8 cellular contexts compared by ENCODE assay signal in the genomic region with DNA sequence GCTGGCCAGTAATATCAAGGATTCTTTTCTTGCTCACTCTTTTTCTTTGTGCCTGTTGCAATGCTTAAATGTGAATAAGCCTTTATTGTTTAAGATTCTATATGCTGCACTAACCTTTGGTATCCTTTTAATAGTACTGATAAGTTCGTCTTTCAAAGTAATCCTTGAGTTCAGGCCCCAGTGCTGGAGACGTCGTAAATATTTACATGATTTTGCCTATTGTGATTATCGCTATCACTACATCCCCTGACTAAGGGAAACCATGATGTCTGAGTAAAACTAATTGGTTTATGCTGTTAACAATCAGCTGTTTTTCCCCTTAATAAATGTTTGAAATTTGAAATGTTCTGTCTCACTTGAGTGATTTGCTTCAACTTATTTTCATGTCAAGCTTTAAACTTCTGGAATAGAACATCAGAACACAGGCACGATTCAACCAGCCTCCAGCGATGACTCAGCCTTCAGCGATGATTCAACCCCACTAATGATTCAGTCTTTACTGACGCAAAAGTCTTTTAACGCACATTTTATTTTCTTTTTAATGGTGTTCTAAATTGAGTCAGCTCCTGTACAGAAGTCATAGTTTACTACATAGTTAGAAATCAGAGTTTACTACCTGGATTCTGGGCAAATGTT. TPM values are rescaled to one million over a fixed set of nuclear protein-coding genes. Genes with fewer than 3 reads are reported as not detected.
A peak's percentile ranks its signal among the peaks of the same experiment; 100 is the strongest.
DNase-seq lines count a peak whose midpoint lies in the region; ATAC-seq and TF ChIP-seq lines count a peak whose summit lies in the region.

No MANE protein-coding gene starts in this region.

- H3K4me1 Mint-ChIP-seq in Caco-2 (ENCODE audit: low read depth, unreplicated experiment) = peaks cover 21% of the 10 kb centered on the region

- H3K27me3 Mint-ChIP-seq in Caco-2 (ENCODE audit: insufficient read depth, unreplicated experiment) = no peaks in the 10 kb centered on the region

- intact Hi-C loops in Caco-2 (cut with micrococcal nuclease; ENCODE audit: unreplicated experiment) = no loop called here

- no peaks in the 10 kb centered on the region for H3K9me3 Mint-ChIP-seq in Caco-2 (ENCODE audit: unreplicated experiment)

- H3K27ac Mint-ChIP-seq in Caco-2 (ENCODE audit: unreplicated experiment) = no peak overlapping the region

- ATAC-seq in HG02610 (IDR thresholded peaks at IDR 0.05; ENCODE audit: unreplicated experiment) (no peak), GM21529 (IDR thresholded peaks at IDR 0.05; ENCODE audit: unreplicated experiment) (no peak)

- peaks cover 11% of the 10 kb centered on the region; the same call in 1 of the 2 replicates for H3K4me1 ChIP-seq in Caco-2

- DNase-seq in AG09319 (ENCODE audit: extremely low read depth, low read depth) (peak; percentile 40), MV-4-11 (lab: John Stamatoyannopoulos, UW) (peak; percentile 52), foreskin fibroblast (peak; percentile 83 to 92), Caco-2 (no peak)
- peak; percentile 72 to 77 for DNase-seq in activated T-cell treated with anti-CD3 and anti-CD28 coated beads, Interleukin-2, amount 50 U/mL, for 48 hours
- DNase-seq in stimulated activated CD4-positive, alpha-beta T cell treated with anti-CD3 and anti-CD28 coated beads, Interleukin-15, amount 100 ng/mL, for 24 hours = peak; percentile 78

- no peaks in the 10 kb centered on the region for H3K27me3 ChIP-seq in Caco-2 (replicated peaks; ENCODE audit: control insufficient read depth, insufficient read depth, low read length)

- no peak overlapping the region for H3K4me3 Mint-ChIP-seq in Caco-2 (ENCODE audit: unreplicated experiment)

- POLR2A ChIA-PET in Caco-2 (lab: Charles Lee) = no interaction called here

- H3K36me3 ChIP-seq in Caco-2 (ENCODE audit: control insufficient read depth, insufficient read depth, low read length) = no peaks in the 10 kb centered on the region; the same call in none of the 2 replicates

- H3K4me3 ChIP-seq in foreskin fibroblast (ENCODE audit: low read depth in 1 of 2, low read length in 2 of 2) = peak overlapping the region in 1 of 2 donors; percentile 5
- H3K4me3 ChIP-seq in Caco-2 (ENCODE audit: low read depth, low read length) = no peak overlapping the region

- TF ChIP-seq CTCF in AG09319 (IDR thresholded peaks at IDR 0.05; ENCODE audit: low read depth, low read length) (no peak), foreskin fibroblast (IDR thresholded peaks at IDR 0.05; ENCODE audit: low read depth, low read length) (no peak), Caco-2 (IDR thresholded peaks at IDR 0.05; ENCODE audit: insufficient read depth in 1 of 2, low read depth in 1 of 2, low read length in 1 of 2, severe bottlenecking in 1 of 2, unreplicated experiment in 1 of 2) (no peak)

- H3K36me3 Mint-ChIP-seq in Caco-2 (ENCODE audit: insufficient read depth, unreplicated experiment) = peaks cover 6% of the 10 kb centered on the region

- no peaks in the 10 kb centered on the region for H3K9me3 ChIP-seq in Caco-2

- CTCF ChIA-PET in Caco-2 (lab: Charles Lee) = no interaction called here

- no TSS peak for BruUV-seq in Caco-2 (replicated peaks; lab: Mats Ljungman, UMichigan)

RNA-seq across cellular contexts. Expression of gene HTATIP2, which starts 3.9 kb away (rescaled TPM):
- 82.1 and 87.9 TPM in 2 replicates for total RNA-seq in Caco-2 (2022)

RNA-seq across cellular contexts. Expression of gene PRMT3, which starts 20.1 kb away (rescaled TPM):
- total RNA-seq in Caco-2 (2022) = 26.1 and 28.5 TPM in 2 replicates

Comparison
In these comparisons a context has a peak if more than half of its experiments do, and no peak if none do; other contexts are left out.
1. DNase-seq: peak in AG09319 (single experiment), MV-4-11 (single experiment), activated T-cell treated with anti-CD3 and anti-CD28 coated beads, Interleukin-2, amount 50 U/mL, for 48 hours (2 of 2), foreskin fibroblast (2 of 2) and stimulated activated CD4-positive, alpha-beta T cell treated with anti-CD3 and anti-CD28 coated beads, Interleukin-15, amount 100 ng/mL, for 24 hours (single experiment); none in Caco-2 (0 of 2).